In genomic region chr1:5921129-5921528, GRCh38 we compare ENCODE assay signal across 27 cellular contexts.
"Had no signal": no experiment of that assay in that cellular context is flagged by ENCODE, and none has a peak within 500 bp of the region (broad histone marks: within the 10 kb centered on the region; RNA-seq: fewer than 3 reads in every experiment).

No MANE protein-coding gene starts in this region.

- H3K27me3 Mint-ChIP-seq: naive B cell; natural killer cell treated with Interleukin-12 subunit alpha and Interleukin-12 subunit beta and Interleukin-15 and Interleukin-18, amount 100 ng/mL, for 72 hours; stimulated activated naive B cell treated with anti-CD40 and anti-IgM and Interleukin-4, amounts not matched to agents 10 μg/mL and 1 μg/mL and 100 μg/mL, for 72 hours had no signal

- DNase-seq: hypothalamus; immature natural killer cell; kidney; left ventricle myocardium inferior; mesendoderm; naive B cell; ovary; posterior cingulate gyrus; retina; right cardiac atrium; stimulated activated CD4-positive, alpha-beta T cell treated with anti-CD3 and anti-CD28 coated beads, Interleukin-12 subunit alpha, Interleukin-12 subunit beta, amount 100 ng/mL, for 4 hours; stimulated activated CD4-positive, alpha-beta T cell treated with anti-CD3 and anti-CD28 coated beads, Interleukin-15, amount 100 ng/mL, for 24 hours; stimulated activated CD4-positive, alpha-beta T cell treated with anti-CD3 and anti-CD28 coated beads, Interleukin-2, amount 100 ng/mL, for 24 hours; stimulated activated CD4-positive, alpha-beta T cell treated with anti-CD3 and anti-CD28 coated beads, Interleukin-4, amount 100 ng/mL, for 1 hour; stimulated activated naive B cell treated with anti-CD40 and anti-IgM and Interleukin-4, amounts not matched to agents 10 μg/mL and 1 μg/mL and 100 μg/mL, for 72 hours; stimulated activated naive CD8-positive, alpha-beta T cell treated with anti-CD3 and anti-CD28 coated beads, Interleukin-15, Interleukin-2, amounts not matched to agents 100 U/mL and 50 U/mL, for 24 hours; stomach; testis; thyroid gland; transverse colon; upper lobe of right lung had no signal

- H3K27ac ChIP-seq: left ventricle myocardium inferior, prostate gland, stomach, testis, thyroid gland, transverse colon, upper lobe of right lung had no signal

- H3K4me3 Mint-ChIP-seq: immature natural killer cell; mesothelial cell of epicardium; naive B cell; natural killer cell treated with Interleukin-12 subunit alpha and Interleukin-12 subunit beta and Interleukin-15 and Interleukin-18, amount 100 ng/mL, for 72 hours; stimulated activated naive B cell treated with anti-CD40 and anti-IgM and Interleukin-4, amounts not matched to agents 10 μg/mL and 1 μg/mL and 100 μg/mL, for 72 hours had no signal

- H3K4me3 ChIP-seq: left ventricle myocardium inferior, lung, ovary, prostate gland, skin epidermis, stomach, testis, thyroid gland, transverse colon, upper lobe of right lung had no signal

- H3K27ac Mint-ChIP-seq: mesothelial cell of epicardium; natural killer cell treated with Interleukin-12 subunit alpha and Interleukin-12 subunit beta and Interleukin-15 and Interleukin-18, amount 100 ng/mL, for 72 hours; stimulated activated naive B cell treated with anti-CD40 and anti-IgM and Interleukin-4, amounts not matched to agents 10 μg/mL and 1 μg/mL and 100 μg/mL, for 72 hours had no signal

- ATAC-seq: natural killer cell treated with Interleukin-12 subunit alpha and Interleukin-12 subunit beta and Interleukin-15 and Interleukin-18, amount 100 ng/mL, for 72 hours; right cardiac atrium; sciatic nerve; stimulated activated naive B cell treated with anti-CD40 and anti-IgM and Interleukin-4, amounts not matched to agents 10 μg/mL and 1 μg/mL and 100 μg/mL, for 72 hours; stimulated activated naive CD8-positive, alpha-beta T cell treated with anti-CD3 and anti-CD28 coated beads, Interleukin-15, Interleukin-2, amounts not matched to agents 100 U/mL and 50 U/mL, for 24 hours; upper lobe of right lung had no signal

- H3K9me3 Mint-ChIP-seq: immature natural killer cell; natural killer cell treated with Interleukin-12 subunit alpha and Interleukin-12 subunit beta and Interleukin-15 and Interleukin-18, amount 100 ng/mL, for 72 hours had no signal
